Comparison of ENCODE assay signal across 7 cellular contexts in genomic region chr16:46673320-46674013, GRCh38. TPM values are rescaled to one million over a fixed set of nuclear protein-coding genes. Genes with fewer than 3 reads are reported as not detected.
A peak's percentile ranks its signal among the peaks of the same experiment; 100 is the strongest.
DNase-seq lines count a peak whose midpoint lies in the region; FAIRE-seq and TF ChIP-seq lines count a peak whose summit lies in the region.

No MANE protein-coding gene starts in this region.

- dilution Hi-C loops in keratinocyte (cut with MboI; ENCODE audit: extremely low pct_ligation_motif_present, low sequenced_read_pairs) = no loop called here

- no peaks in the 10 kb centered on the region for H3K27me3 ChIP-seq in keratinocyte (ENCODE audit: control insufficient read depth, extremely low read depth, insufficient read depth, low read length)

- CTCF ChIA-PET in HEK293 (lab: Yijun Ruan, JAX) = interaction anchor here (0.5 to 5.6 kb wide), 46 partner anchors 9 to 308 kb away, joined by 3 to 64 read pairs (median 4); partner anchors contain the start of gene ORC6

- peak; percentile 99 for TF ChIP-seq CTCF in GM12865 (IDR thresholded peaks at IDR 0.05; ENCODE audit: insufficient read depth, low read depth, low read length, missing control alignments)
- peak; percentile 65 for TF ChIP-seq CTCF in HEK293 (tag by site-specific recombination; IDR thresholded peaks at IDR 0.05)
- TF ChIP-seq CTCF in keratinocyte (optimal IDR thresholded peaks at IDR 0.05 in 1 of 3, IDR thresholded peaks at IDR 0.05 in 1 of 3, conservative IDR thresholded peaks at IDR 0.05 in 1 of 3; ENCODE audit: extremely low read depth in 1 of 3, insufficient read depth in 2 of 3, low read length in 3 of 3) = peak; percentile 91 to 97 (median 96)

- peak; percentile 77 for DNase-seq in GM12865 (ENCODE audit: low read depth)
- peak; percentile 44 for DNase-seq in NCI-H1105 (lab: John Stamatoyannopoulos, UW)
- peak; percentile 59 for DNase-seq in SW480 (ENCODE audit: low spot score)
- peak; percentile 32 to 68 for DNase-seq in T47D (ENCODE audit: low read depth in 1 of 2, low spot score in 1 of 2)
- DNase-seq in keratinocyte (ENCODE audit: low read depth, low spot score) = no peak
- DNase-seq in stimulated activated CD4-positive, alpha-beta T cell treated with anti-CD3 and anti-CD28 coated beads, Interleukin-4, amount 100 ng/mL, for 48 hours (ENCODE audit: low read depth in 2 of 2) = peak; percentile 23 to 40

- H3K4me3 ChIP-seq in GM12865 (ENCODE audit: low read depth, low read length) (no peak overlapping the region), HEK293 (ENCODE audit: low read depth, low read length) (no peak overlapping the region), keratinocyte (ENCODE audit: control insufficient read depth in 2 of 3, extremely low read depth in 1 of 3, insufficient read depth in 2 of 3, low read depth in 1 of 3, low read length in 3 of 3) (no peak overlapping the region)

- H3K9me3 ChIP-seq in HEK293 (ENCODE audit: control insufficient read depth, insufficient read depth, low read depth, low read length) (no peaks in the 10 kb centered on the region), keratinocyte (ENCODE audit: control insufficient read depth, low read depth, low read length) (no peaks in the 10 kb centered on the region)

- H3K4me1 ChIP-seq in HEK293 (ENCODE audit: control insufficient read depth, insufficient read depth, low read length) = no peaks in the 10 kb centered on the region
- H3K4me1 ChIP-seq in keratinocyte (ENCODE audit: control insufficient read depth, extremely low read depth, insufficient read depth, low read length) = peaks cover 23% of the 10 kb centered on the region

- no peak overlapping the region for H2AFZ ChIP-seq in keratinocyte (ENCODE audit: control insufficient read depth, low read length)

- H4K20me1 ChIP-seq in keratinocyte (ENCODE audit: control insufficient read depth, extremely low read depth, insufficient read depth, low read length) = no peaks in the 10 kb centered on the region

- H3K4me2 ChIP-seq in keratinocyte (ENCODE audit: control insufficient read depth, extremely low read depth, insufficient read depth, low read depth, low read length) = no peak overlapping the region

- no peak overlapping the region for H3K9ac ChIP-seq in keratinocyte (ENCODE audit: control insufficient read depth, extremely low read depth, insufficient read depth, low read length)

- H3K36me3 ChIP-seq in HEK293 (ENCODE audit: control insufficient read depth in 2 of 2, insufficient read depth in 1 of 2, low read length in 2 of 2) (peaks cover 56 to 89% of the 10 kb centered on the region in 2 experiments), keratinocyte (ENCODE audit: control insufficient read depth in 2 of 2, extremely low read depth in 1 of 2, insufficient read depth in 2 of 2, low read length in 2 of 2) (peaks cover 10 to 16% of the 10 kb centered on the region in 2 experiments)

- POLR2A ChIA-PET in HEK293 (lab: Yijun Ruan, JAX) = interaction anchor here (1.0 to 1.1 kb wide), 2 partner anchors 16 to 1491 kb away, joined by 3 to 4 read pairs; partner anchors contain the start of gene ORC6

- H3K27ac ChIP-seq in HEK293 (ENCODE audit: extremely low read depth, low read depth, low read length) (no peak overlapping the region), keratinocyte (ENCODE audit: control insufficient read depth, insufficient read depth, low read length) (no peak overlapping the region)

- in situ Hi-C loops in T47D (cut with HindIII; ENCODE audit: low pct_unique_long_range_greater_than_20kb, low sequenced_read_pairs) = no loop called here

- H3K9me1 ChIP-seq in keratinocyte (ENCODE audit: control insufficient read depth, extremely low read depth, insufficient read depth, low read length) = no peaks in the 10 kb centered on the region

- peaks cover 6% of the 10 kb centered on the region for H3K79me2 ChIP-seq in keratinocyte (ENCODE audit: control insufficient read depth, insufficient read depth, low read length)

- peak; percentile 51 for FAIRE-seq in keratinocyte (lab: Jason Lieb, UNC)

TF ChIP-seq in HEK293, 187 proteins besides CTCF, POLR2A, EP300 and RAD21:
- TF ChIP-seq ZNF341 (tag by site-specific recombination; IDR thresholded peaks at IDR 0.05; ENCODE audit: low read depth) = 0 out of 2 replicates have a peak, but pooled peaks have one; percentile 28
- peak; percentile 14; the same call in 1 of the 2 replicates for TF ChIP-seq SCRT1 (tag by site-specific recombination; IDR thresholded peaks at IDR 0.05; ENCODE audit: borderline replicate concordance)
- TF ChIP-seq TRIM28 (IDR thresholded peaks at IDR 0.05; ENCODE audit: borderline replicate concordance, low read length) = no peak
- TF ChIP-seq ZNF654 (tag by site-specific recombination; IDR thresholded peaks at IDR 0.05; ENCODE audit: low read depth) = peak; percentile 80
- peak; percentile 54; the same call in 1 of the 2 replicates for TF ChIP-seq SCRT2 (tag by site-specific recombination; IDR thresholded peaks at IDR 0.05)
- TF ChIP-seq ZNF624 (tag by site-specific recombination; IDR thresholded peaks at IDR 0.05) = no peak
- no peak for TF ChIP-seq KLF16 (tag by site-specific recombination; IDR thresholded peaks at IDR 0.05)

RNA-seq across cellular contexts. Expression of gene VPS35, which starts 15.5 kb away (rescaled TPM):
- 48.6 to 87.3 TPM (median 51.2 TPM) in 3 replicates for polyA plus RNA-seq in keratinocyte
- polyA plus RNA-seq in keratinocyte (2011; ENCODE audit: low read depth) = 98.7 TPM
- 37.6 and 70.2 TPM in 2 replicates for polyA plus RNA-seq in keratinocyte (2011; cell fraction: cytosol; rRNA removed)
- polyA plus RNA-seq in keratinocyte (2011; cell fraction: nucleus; rRNA removed) = 46.4 and 60.8 TPM in 2 replicates
- 80.5 and 89.7 TPM in 2 replicates for polyA plus RNA-seq in keratinocyte (2012; ENCODE audit: low replicate concordance)
- 17.7 to 85.3 TPM (median 39.6 TPM) in 3 replicates for polyA minus RNA-seq in keratinocyte
- 50.5 TPM for polyA minus RNA-seq in keratinocyte (2011; cell fraction: cytosol; rRNA and poly(A)+ RNA removed)
- polyA minus RNA-seq in keratinocyte (2011; cell fraction: nucleus; rRNA and poly(A)+ RNA removed) = 31.0 and 81.0 TPM in 2 replicates

RNA-seq across cellular contexts. Expression of gene ORC6, which starts 16.0 kb away (rescaled TPM):
- polyA plus RNA-seq in keratinocyte = 9.3 to 21.9 TPM (median 16.6 TPM) in 3 replicates
- polyA plus RNA-seq in keratinocyte (2011; ENCODE audit: low read depth) = 4.4 TPM
- polyA plus RNA-seq in keratinocyte (2011; cell fraction: cytosol; rRNA removed) = 7.8 and 9.4 TPM in 2 replicates
- 12.8 and 13.3 TPM in 2 replicates for polyA plus RNA-seq in keratinocyte (2011; cell fraction: nucleus; rRNA removed)
- 1.7 and 13.1 TPM in 2 replicates for polyA plus RNA-seq in keratinocyte (2012; ENCODE audit: low replicate concordance)
- polyA minus RNA-seq in keratinocyte = 1.7 to 6.9 TPM (median 2.3 TPM) in 3 replicates
- 7.5 TPM for polyA minus RNA-seq in keratinocyte (2011; cell fraction: cytosol; rRNA and poly(A)+ RNA removed)
- polyA minus RNA-seq in keratinocyte (2011; cell fraction: nucleus; rRNA and poly(A)+ RNA removed) = 3.2 and 6.0 TPM in 2 replicates

RNA-seq across cellular contexts. Expression of gene SHCBP1, which starts 52.3 kb away (rescaled TPM):
- 2.9 to 18.0 TPM (median 12.5 TPM) in 3 replicates for polyA plus RNA-seq in keratinocyte
- polyA plus RNA-seq in keratinocyte (2011; ENCODE audit: low read depth) = 0.87 TPM
- 3.4 and 5.7 TPM in 2 replicates for polyA plus RNA-seq in keratinocyte (2011; cell fraction: cytosol; rRNA removed)
- 3.4 and 4.2 TPM in 2 replicates for polyA plus RNA-seq in keratinocyte (2011; cell fraction: nucleus; rRNA removed)
- 0.32 and 11.1 TPM in 2 replicates for polyA plus RNA-seq in keratinocyte (2012; ENCODE audit: low replicate concordance)
- 7.1 to 15.5 TPM (median 11.2 TPM) in 3 replicates for polyA minus RNA-seq in keratinocyte
- 4.6 TPM for polyA minus RNA-seq in keratinocyte (2011; cell fraction: cytosol; rRNA and poly(A)+ RNA removed)
- polyA minus RNA-seq in keratinocyte (2011; cell fraction: nucleus; rRNA and poly(A)+ RNA removed) = 3.2 and 4.0 TPM in 2 replicates
